In genomic region chr18:51250458-51251024, GRCh38 we compare ENCODE assay signal across 26 cellular contexts.
"Had no signal": no experiment of that assay in that cellular context is flagged by ENCODE, and none has a peak within 500 bp of the region (broad histone marks: within the 10 kb centered on the region; RNA-seq: fewer than 3 reads in every experiment).

No MANE protein-coding gene starts in this region.

- ATAC-seq: activated CD8-positive, alpha-beta memory T cell treated with anti-CD3 and anti-CD28 coated beads, Interleukin-2, amount 10 ng/mL, durations not matched to agents 7 days and 5 days; PC-3 had no signal

- H3K4me3 ChIP-seq: cardiac muscle cell, MG63 had no signal

- H3K9me3 Mint-ChIP-seq: activated naive CD4-positive, alpha-beta T cell treated with anti-CD3 and anti-CD28 coated beads for 36 hours; activated T-cell treated with anti-CD3 and anti-CD28 coated beads, Interleukin-2, amount 50 U/mL, for 24 hours; activated T-helper 1 cell treated with anti-CD3 and anti-CD28 coated beads, Interleukin-12 subunit alpha, Interleukin-12 subunit beta, Interleukin-2, Interleukin-4 antibody, amounts not matched to agents 30 ng/mL and 10 ng/mL and 1 ng/mL, durations not matched to agents 14 hours and 24 hours and 36 hours had no signal

- H3K9me3 ChIP-seq: MG63 had no signal

- H3K27me3 ChIP-seq: brain microvascular endothelial cell, cardiac muscle cell, MG63 had no signal

- DNase-seq: activated CD4-positive, alpha-beta T cell treated with anti-CD3 and anti-CD28 coated beads for 1 hour; activated CD4-positive, alpha-beta T cell treated with anti-CD3 and anti-CD28 coated beads, Interleukin-2, amount 10 ng/mL, durations not matched to agents 24 days and 14 days; activated CD4-positive, alpha-beta T cell treated with anti-CD3 and anti-CD28 coated beads, Interleukin-2, amount 50 U/mL, for 48 hours; activated CD8-positive, alpha-beta memory T cell treated with anti-CD3 and anti-CD28 coated beads, Interleukin-2, amount 10 ng/mL, durations not matched to agents 7 days and 5 days; activated effector memory CD4-positive, alpha-beta T cell treated with Interleukin-2 at 50 U/mL for 16 hours; activated naive CD4-positive, alpha-beta T cell treated with anti-CD3 and anti-CD28 coated beads for 36 hours; activated T-cell treated with anti-CD3 and anti-CD28 coated beads, Interleukin-2, amount 50 U/mL, for 24 hours; amygdala; brain microvascular endothelial cell; MG63; NCI-H1105; NCI-H1436; NCI-H1694 treated with DMSO at 0.1 percent for 48 hours; NCI-H2029 treated with DMSO at 0.1 percent for 48 hours; NCI-H345; NCI-H510A; NCI-H69; NK-92 treated with Interleukin-12 subunit alpha and Interleukin-12 subunit beta, amount 100 ng/mL, for 24 hours; PC-3; SHP77 had no signal

- H3K4me3 Mint-ChIP-seq: activated CD4-positive, alpha-beta T cell treated with anti-CD3 and anti-CD28 coated beads, Interleukin-2, amount 10 ng/mL, durations not matched to agents 24 days and 14 days; activated CD8-positive, alpha-beta memory T cell treated with anti-CD3 and anti-CD28 coated beads, Interleukin-2, amount 10 ng/mL, durations not matched to agents 7 days and 5 days; activated naive CD4-positive, alpha-beta T cell treated with anti-CD3 and anti-CD28 coated beads for 36 hours; activated naive CD8-positive, alpha-beta T cell; activated T-cell treated with anti-CD3 and anti-CD28 coated beads, Interleukin-2, amount 50 U/mL, for 24 hours; activated T-helper 1 cell treated with anti-CD3 and anti-CD28 coated beads, Interleukin-12 subunit alpha, Interleukin-12 subunit beta, Interleukin-2, Interleukin-4 antibody, amounts not matched to agents 30 ng/mL and 10 ng/mL and 1 ng/mL, durations not matched to agents 14 hours and 24 hours and 36 hours; T-helper 1 cell treated with Interleukin-12 subunit alpha and Interleukin-12 subunit beta and Interleukin-4 antibody, amounts not matched to agents 30 μg/mL and 1 μg/mL, for 36 hours; WTC11 had no signal

- FAIRE-seq: RCC 7860 had no signal

- H3K4me1 Mint-ChIP-seq: activated CD4-positive, alpha-beta T cell treated with anti-CD3 and anti-CD28 coated beads, Interleukin-2, amount 10 ng/mL, durations not matched to agents 24 days and 14 days; activated CD8-positive, alpha-beta memory T cell treated with anti-CD3 and anti-CD28 coated beads, Interleukin-2, amount 10 ng/mL, durations not matched to agents 7 days and 5 days had no signal

- H3K36me3 Mint-ChIP-seq: activated CD8-positive, alpha-beta memory T cell treated with anti-CD3 and anti-CD28 coated beads, Interleukin-2, amount 10 ng/mL, durations not matched to agents 7 days and 5 days; activated naive CD8-positive, alpha-beta T cell had no signal

- H3K36me3 ChIP-seq: brain microvascular endothelial cell, cardiac muscle cell, MG63 had no signal

- H3K27ac Mint-ChIP-seq: activated CD4-positive, alpha-beta T cell treated with anti-CD3 and anti-CD28 coated beads, Interleukin-2, amount 10 ng/mL, durations not matched to agents 24 days and 14 days; activated CD8-positive, alpha-beta memory T cell treated with anti-CD3 and anti-CD28 coated beads, Interleukin-2, amount 10 ng/mL, durations not matched to agents 7 days and 5 days; activated naive CD4-positive, alpha-beta T cell treated with anti-CD3 and anti-CD28 coated beads for 36 hours; activated naive CD8-positive, alpha-beta T cell; activated T-cell treated with anti-CD3 and anti-CD28 coated beads, Interleukin-2, amount 50 U/mL, for 24 hours; activated T-helper 1 cell treated with anti-CD3 and anti-CD28 coated beads, Interleukin-12 subunit alpha, Interleukin-12 subunit beta, Interleukin-2, Interleukin-4 antibody, amounts not matched to agents 30 ng/mL and 10 ng/mL and 1 ng/mL, durations not matched to agents 14 hours and 24 hours and 36 hours; T-helper 1 cell treated with Interleukin-12 subunit alpha and Interleukin-12 subunit beta and Interleukin-4 antibody, amounts not matched to agents 30 μg/mL and 1 μg/mL, for 36 hours; WTC11 had no signal

- H3K27ac ChIP-seq: brain microvascular endothelial cell, cardiac muscle cell had no signal
